11 cellular contexts compared by ENCODE assay signal in genomic region chr6:38552136-38552535, GRCh38.
DNase-seq lines count a peak whose midpoint lies in the region; ATAC-seq, FAIRE-seq and TF ChIP-seq lines count a peak whose summit lies in the region.
"Had no signal": no experiment of that assay in that cellular context is flagged by ENCODE, and none has a peak within 500 bp of the region (broad histone marks: within the 10 kb centered on the region; RNA-seq: fewer than 3 reads in every experiment).

No MANE protein-coding gene starts in this region.

- POLR2A ChIA-PET in OCI-LY7 (lab: Charles Lee): interaction anchor here (0.6 kb wide), 1 partner anchor 579 kb away, joined by 3 read pairs; no protein-coding TSS in a partner anchor

- peaks cover 18% of the 10 kb centered on the region for H3K36me3 Mint-ChIP-seq in stimulated activated memory B cell treated with anti-CD40 and anti-IgM and Interleukin-4, amounts not matched to agents 10 μg/mL and 1 μg/mL and 100 μg/mL, for 72 hours

- no peaks in the 10 kb centered on the region for H3K9me2 ChIP-seq in OCI-LY7 (ENCODE audit: insufficient read depth, low read length)

- H3K4me3 ChIP-seq in OCI-LY7 (ENCODE audit: low read depth, low read length, poor library complexity, severe bottlenecking) (no peak overlapping the region), kidney (ENCODE audit: low read length in 2 of 2) (no peak overlapping the region)
- H3K4me3 ChIP-seq: upper lobe of left lung had no signal

- H3K27ac ChIP-seq in OCI-LY7 (ENCODE audit: low read depth, low read length, poor library complexity, severe bottlenecking) (no peak overlapping the region), kidney (ENCODE audit: low read depth in 2 of 2, low read length in 2 of 2) (no peak overlapping the region)
- H3K27ac ChIP-seq: 22Rv1, upper lobe of left lung had no signal

- CTCF ChIA-PET in OCI-LY7 (lab: Charles Lee; ENCODE audit: unreplicated experiment): no interaction called here

- peak overlapping the region; percentile 16; the same call in 1 of the 2 replicates for H3K4me2 ChIP-seq in OCI-LY7 (ENCODE audit: low read length)

- DNase-seq in Right ventricle myocardium inferior (ENCODE audit: missing footprints) (no peak), cardiac septum (ENCODE audit: low spot score) (no peak), OCI-LY7 (ENCODE audit: low spot score) (peak; percentile 75), AG08396 (ENCODE audit: low spot score) (no peak), NCI-H510A treated with DMSO at 0.1 percent for 48 hours (lab: John Stamatoyannopoulos, UW) (no peak), kidney (no peak)
- DNase-seq: upper lobe of left lung had no signal

- no peak overlapping the region for H3K4me3 Mint-ChIP-seq in stimulated activated memory B cell treated with anti-CD40 and anti-IgM and Interleukin-4, amounts not matched to agents 10 μg/mL and 1 μg/mL and 100 μg/mL, for 72 hours

- no peak overlapping the region for H2AFZ ChIP-seq in OCI-LY7 (ENCODE audit: low read length)

- H3K27ac Mint-ChIP-seq in stimulated activated memory B cell treated with anti-CD40 and anti-IgM and Interleukin-4, amounts not matched to agents 10 μg/mL and 1 μg/mL and 100 μg/mL, for 72 hours: no peak overlapping the region

- TF ChIP-seq CTCF in OCI-LY7 (conservative IDR thresholded peaks at IDR 0.05; ENCODE audit: low read length) (no peak), kidney (IDR thresholded peaks at IDR 0.05; ENCODE audit: borderline replicate concordance, extremely low read depth, insufficient read depth) (no peak)

- H3K9me3 ChIP-seq in OCI-LY7 (ENCODE audit: low read length): no peaks in the 10 kb centered on the region
- no peaks in the 10 kb centered on the region for H3K9me3 ChIP-seq in kidney (ENCODE audit: control insufficient read depth in 1 of 2, low read length in 2 of 2)
- H3K9me3 ChIP-seq: upper lobe of left lung had no signal

- H3K36me3 ChIP-seq in OCI-LY7 (ENCODE audit: insufficient read depth, low read length) (no peaks in the 10 kb centered on the region), kidney (ENCODE audit: control insufficient read depth in 1 of 2, insufficient read depth in 2 of 2, low read length in 2 of 2) (no peaks in the 10 kb centered on the region)
- H3K36me3 ChIP-seq: upper lobe of left lung had no signal

- no peaks in the 10 kb centered on the region for H3K27me3 Mint-ChIP-seq in stimulated activated memory B cell treated with anti-CD40 and anti-IgM and Interleukin-4, amounts not matched to agents 10 μg/mL and 1 μg/mL and 100 μg/mL, for 72 hours

- H3K9me3 Mint-ChIP-seq in stimulated activated memory B cell treated with anti-CD40 and anti-IgM and Interleukin-4, amounts not matched to agents 10 μg/mL and 1 μg/mL and 100 μg/mL, for 72 hours: no peaks in the 10 kb centered on the region

- FAIRE-seq in kidney (lab: Jason Lieb, UNC): no peak
- FAIRE-seq: H1 had no signal

- H3K79me2 ChIP-seq in OCI-LY7 (ENCODE audit: insufficient read depth, low read depth, low read length): no peaks in the 10 kb centered on the region

- no peak overlapping the region for H3K9ac ChIP-seq in kidney (ENCODE audit: low read length in 2 of 2)

- no TSS peak for BruUV-seq in OCI-LY7 (replicated peaks; lab: Mats Ljungman, UMichigan)

- intact Hi-C loops in Right ventricle myocardium inferior (cut with DNase I) (no loop called here), cardiac septum (cut with DNase I) (no loop called here), OCI-LY7 (cut with micrococcal nuclease; ENCODE audit: unreplicated experiment) (no loop called here), kidney (cut with DNase I) (no loop called here)

- peak; percentile 23 for ATAC-seq in Right ventricle myocardium inferior
- ATAC-seq in HG02973 (IDR thresholded peaks at IDR 0.05; ENCODE audit: unreplicated experiment): peak; percentile 87
- ATAC-seq in stimulated activated memory B cell treated with anti-CD40 and anti-IgM and Interleukin-4, amounts not matched to agents 10 μg/mL and 1 μg/mL and 100 μg/mL, for 72 hours: peak; percentile 99

- H3K4me1 ChIP-seq in OCI-LY7 (ENCODE audit: insufficient read depth, low read length, poor library complexity, severe bottlenecking) (peaks cover 8% of the 10 kb centered on the region), kidney (ENCODE audit: control insufficient read depth in 1 of 2, insufficient read depth in 1 of 2, low read depth in 1 of 2, low read length in 2 of 2) (no peaks in the 10 kb centered on the region)

- no peaks in the 10 kb centered on the region for H3K4me1 Mint-ChIP-seq in stimulated activated memory B cell treated with anti-CD40 and anti-IgM and Interleukin-4, amounts not matched to agents 10 μg/mL and 1 μg/mL and 100 μg/mL, for 72 hours

- no peaks in the 10 kb centered on the region for H4K20me1 ChIP-seq in OCI-LY7 (ENCODE audit: insufficient read depth, low read length)

Comparison
In these comparisons a context has a peak if more than half of its experiments do, and no peak if none do; other contexts are left out.
1. ATAC-seq: peak in every context shown above with its lines; median percentile 99 in stimulated activated memory B cell treated with anti-CD40 and anti-IgM and Interleukin-4, amounts not matched to agents 10 μg/mL and 1 μg/mL and 100 μg/mL, for 72 hours; 87 in HG02973; 23 in Right ventricle myocardium inferior.